In the genomic region with DNA sequence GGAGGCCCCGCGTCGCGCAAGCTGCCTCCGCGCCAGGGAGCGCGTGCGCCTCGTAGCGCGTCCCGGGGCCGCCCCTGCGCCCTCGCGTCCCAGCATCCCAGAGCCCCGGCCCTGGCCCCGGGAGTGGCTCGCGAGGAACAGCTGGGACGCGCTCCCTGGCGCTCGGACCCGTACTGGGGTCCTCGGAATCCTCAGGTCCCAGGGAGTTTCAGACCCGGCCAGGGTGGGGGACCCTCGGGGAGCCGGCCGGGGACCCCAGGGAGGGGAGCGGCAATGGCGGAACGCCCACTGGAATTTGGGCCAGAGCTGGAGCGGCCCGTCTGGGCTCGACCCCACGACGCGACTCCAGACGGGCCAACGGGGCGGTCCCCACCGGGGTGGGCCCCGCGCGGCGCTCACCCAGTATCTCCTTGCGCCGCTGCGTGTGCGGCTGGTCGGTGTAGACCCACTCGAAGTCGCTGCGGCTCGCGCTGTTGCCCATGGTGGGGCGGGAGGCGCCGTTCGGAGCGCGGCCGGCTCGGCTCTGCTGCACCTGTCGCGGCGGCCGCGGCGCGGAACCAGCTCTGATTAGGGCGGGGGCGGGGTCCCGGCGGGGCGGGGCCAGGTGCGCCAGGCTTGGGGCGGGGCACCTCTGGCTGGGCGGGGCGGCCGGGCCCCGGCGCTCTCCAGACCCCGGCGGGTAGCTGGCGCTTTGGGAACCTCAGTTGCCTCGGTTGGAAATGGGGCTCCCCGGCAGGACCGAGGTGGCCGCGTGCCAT, we compare ENCODE assay signal across 7 cellular contexts. TPM values are rescaled to one million over a fixed set of nuclear protein-coding genes. Genes with fewer than 3 reads are reported as not detected.
DNase-seq lines count a peak whose midpoint lies in the region; ATAC-seq and TF ChIP-seq lines count a peak whose summit lies in the region.

TSS of gene DEGS2 (minus strand) at position 539 of the 758 bp plus-strand sequence. CDS start at position 481, 58 bp downstream.

- ATAC-seq in HG03354 (IDR thresholded peaks at IDR 0.05; ENCODE audit: poor library complexity, severe bottlenecking, unreplicated experiment) (peak; percentile 58), GM18519 (IDR thresholded peaks at IDR 0.05; ENCODE audit: low FRiP score, unreplicated experiment) (no peak)
- ATAC-seq in naive thymus-derived CD4-positive, alpha-beta T cell: peak; percentile 88
- ATAC-seq in stimulated activated naive CD8-positive, alpha-beta T cell treated with anti-CD3 and anti-CD28 coated beads, Interleukin-15, amount 100 ng/mL, for 72 hours: peak; percentile 83

- no peaks in the 10 kb centered on the region for H3K36me3 ChIP-seq in WERI-Rb-1
- H3K36me3 ChIP-seq in naive thymus-derived CD4-positive, alpha-beta T cell (ENCODE audit: control insufficient read depth in 2 of 3, insufficient read depth in 3 of 3, low read length in 3 of 3): no peaks in the 10 kb centered on the region

- H3K9me3 ChIP-seq in WERI-Rb-1 (ENCODE audit: severe bottlenecking): peaks cover 12% of the 10 kb centered on the region
- H3K9me3 ChIP-seq in naive thymus-derived CD4-positive, alpha-beta T cell (ENCODE audit: control insufficient read depth in 2 of 3, low read length in 3 of 3): peaks cover 0 to 9% (median 0%) of the 10 kb centered on the region in 3 experiments

- peak within 1 kb of the TSS; percentile 53 for H3K4me3 ChIP-seq in WERI-Rb-1 (ENCODE audit: low read depth, low read length)
- H3K4me3 ChIP-seq in naive thymus-derived CD4-positive, alpha-beta T cell (ENCODE audit: low read length): peak within 1 kb of the TSS; percentile 39

- H3K27ac Mint-ChIP-seq in dendritic cell treated with granulocyte-macrophage colony-stimulating factor and Interleukin-4, amounts not matched to agents 40 ng/mL and 50 ng/mL, for 4 days: no peak within 1 kb of the TSS
- H3K27ac Mint-ChIP-seq in naive thymus-derived CD4-positive, alpha-beta T cell: no peak within 1 kb of the TSS
- H3K27ac Mint-ChIP-seq in stimulated activated naive CD8-positive, alpha-beta T cell treated with anti-CD3 and anti-CD28 coated beads, Interleukin-15, amount 100 ng/mL, for 72 hours: no peak within 1 kb of the TSS

- H3K4me1 Mint-ChIP-seq in dendritic cell treated with granulocyte-macrophage colony-stimulating factor and Interleukin-4, amounts not matched to agents 40 ng/mL and 50 ng/mL, for 4 days (ENCODE audit: low read depth): no peaks in the 10 kb centered on the region
- peaks cover 0 to 4% (median 0%) of the 10 kb centered on the region in 7 donors for H3K4me1 Mint-ChIP-seq in naive thymus-derived CD4-positive, alpha-beta T cell
- no peaks in the 10 kb centered on the region for H3K4me1 Mint-ChIP-seq in stimulated activated naive CD8-positive, alpha-beta T cell treated with anti-CD3 and anti-CD28 coated beads, Interleukin-15, amount 100 ng/mL, for 72 hours

- peaks cover 13% of the 10 kb centered on the region for H3K9me3 Mint-ChIP-seq in dendritic cell treated with granulocyte-macrophage colony-stimulating factor and Interleukin-4, amounts not matched to agents 40 ng/mL and 50 ng/mL, for 4 days
- peaks cover 0 to 7% (median 4%) of the 10 kb centered on the region in 11 donors for H3K9me3 Mint-ChIP-seq in naive thymus-derived CD4-positive, alpha-beta T cell
- H3K9me3 Mint-ChIP-seq in stimulated activated naive CD8-positive, alpha-beta T cell treated with anti-CD3 and anti-CD28 coated beads, Interleukin-15, amount 100 ng/mL, for 72 hours: peaks cover 5 to 10% of the 10 kb centered on the region in 2 donors

- H3K27ac ChIP-seq in WERI-Rb-1: no peak within 1 kb of the TSS
- no peak within 1 kb of the TSS for H3K27ac ChIP-seq in naive thymus-derived CD4-positive, alpha-beta T cell (ENCODE audit: low read depth, low read length)

- H3K27me3 Mint-ChIP-seq in dendritic cell treated with granulocyte-macrophage colony-stimulating factor and Interleukin-4, amounts not matched to agents 40 ng/mL and 50 ng/mL, for 4 days: peaks cover 52% of the 10 kb centered on the region
- peaks cover 4 to 49% (median 7%) of the 10 kb centered on the region in 5 donors for H3K27me3 Mint-ChIP-seq in naive thymus-derived CD4-positive, alpha-beta T cell
- peaks cover 47% of the 10 kb centered on the region for H3K27me3 Mint-ChIP-seq in stimulated activated naive CD8-positive, alpha-beta T cell treated with anti-CD3 and anti-CD28 coated beads, Interleukin-15, amount 100 ng/mL, for 72 hours

- DNase-seq in GM19238 (ENCODE audit: insufficient read length, low spot score): peak; percentile 66
- DNase-seq in WERI-Rb-1: peak; percentile 57
- peak in 7 of 9 donors; percentile 44 to 57 (median 57) for DNase-seq in naive thymus-derived CD4-positive, alpha-beta T cell
- peak; percentile 35 to 58 for DNase-seq in stimulated activated naive CD8-positive, alpha-beta T cell treated with anti-CD3 and anti-CD28 coated beads, Interleukin-15, amount 100 ng/mL, for 72 hours

- POLR2A ChIA-PET in naive thymus-derived CD4-positive, alpha-beta T cell (lab: Charles Lee): no interaction called here

- H3K36me3 Mint-ChIP-seq in dendritic cell treated with granulocyte-macrophage colony-stimulating factor and Interleukin-4, amounts not matched to agents 40 ng/mL and 50 ng/mL, for 4 days (ENCODE audit: low read depth): peaks cover 6% of the 10 kb centered on the region
- H3K36me3 Mint-ChIP-seq in naive thymus-derived CD4-positive, alpha-beta T cell: peaks cover 0 to 6% (median 0%) of the 10 kb centered on the region in 5 donors

- no peak for TF ChIP-seq CTCF in WERI-Rb-1 (IDR thresholded peaks at IDR 0.05; ENCODE audit: low read depth, low read length)

- CTCF ChIA-PET in naive thymus-derived CD4-positive, alpha-beta T cell (lab: Charles Lee): interaction anchor here (0.6 kb wide), 1 partner anchor 187 kb away, joined by 4 read pairs; no protein-coding TSS in a partner anchor

- intact Hi-C loops in dendritic cell treated with granulocyte-macrophage colony-stimulating factor and Interleukin-4, amounts not matched to agents 40 ng/mL and 50 ng/mL, for 4 days (cut with micrococcal nuclease): no loop called here
- intact Hi-C loops in naive thymus-derived CD4-positive, alpha-beta T cell (cut with micrococcal nuclease): loop anchor here (2.0 kb wide), 1 partner anchor 34 kb away; no protein-coding TSS in a partner anchor

- H3K27me3 ChIP-seq in WERI-Rb-1 (ENCODE audit: insufficient read depth, low read depth, severe bottlenecking): peaks cover 20% of the 10 kb centered on the region
- no peaks in the 10 kb centered on the region for H3K27me3 ChIP-seq in naive thymus-derived CD4-positive, alpha-beta T cell (ENCODE audit: control insufficient read depth in 2 of 2, insufficient read depth in 2 of 2, low read length in 2 of 2)

- H3K4me1 ChIP-seq in naive thymus-derived CD4-positive, alpha-beta T cell (ENCODE audit: control insufficient read depth in 2 of 2, insufficient read depth in 2 of 2, low read length in 2 of 2): no peaks in the 10 kb centered on the region

- peak within 1 kb of the TSS; percentile 61 for H3K4me3 Mint-ChIP-seq in dendritic cell treated with granulocyte-macrophage colony-stimulating factor and Interleukin-4, amounts not matched to agents 40 ng/mL and 50 ng/mL, for 4 days
- peak within 1 kb of the TSS; percentile 52 to 81 (median 68) for H3K4me3 Mint-ChIP-seq in naive thymus-derived CD4-positive, alpha-beta T cell
- peak within 1 kb of the TSS; percentile 79 to 91 for H3K4me3 Mint-ChIP-seq in stimulated activated naive CD8-positive, alpha-beta T cell treated with anti-CD3 and anti-CD28 coated beads, Interleukin-15, amount 100 ng/mL, for 72 hours

RNA-seq across cellular contexts. Expression of gene DEGS2, which starts in this region (rescaled TPM):
- 1 to 10 TPM in 1 of 5 experiments, under 1 TPM in 3, not detected in 1; 0.19 to 1.0 (median 0.32) TPM for total RNA-seq in naive thymus-derived CD4-positive, alpha-beta T cell
- polyA plus RNA-seq in naive thymus-derived CD4-positive, alpha-beta T cell: 1 to 10 TPM in 1 of 2 donors, under 1 TPM in 1; 0.51 to 1.0 TPM
